Comparison of ENCODE assay signal across 8 cellular contexts in genomic region chr19:57815247-57816075, GRCh38. TPM values are rescaled to one million over a fixed set of nuclear protein-coding genes. Genes with fewer than 3 reads are reported as not detected.
DNase-seq lines count a peak whose midpoint lies in the region; ATAC-seq, FAIRE-seq and TF ChIP-seq lines count a peak whose summit lies in the region.

No MANE protein-coding gene starts in this region.

- no peaks in the 10 kb centered on the region for H3K27me3 ChIP-seq in CD8-positive, alpha-beta memory T cell (ENCODE audit: insufficient read depth, low read length, poor library complexity, severe bottlenecking)
- H3K27me3 ChIP-seq in PC-3 (ENCODE audit: low read length) (no peaks in the 10 kb centered on the region), endothelial cell of umbilical vein (ENCODE audit: control insufficient read depth in 2 of 2, insufficient read depth in 2 of 2, low read length in 2 of 2) (no peaks in the 10 kb centered on the region), pancreas (no peaks in the 10 kb centered on the region)

- H3K27me3 Mint-ChIP-seq in CD8-positive, alpha-beta memory T cell = peaks cover 0 to 1% of the 10 kb centered on the region in 2 donors

- no peaks in the 10 kb centered on the region for H3K9me1 ChIP-seq in endothelial cell of umbilical vein (replicated peaks; ENCODE audit: control insufficient read depth, extremely low read depth, insufficient read depth, low read length)

- CTCF ChIA-PET in CD8-positive, alpha-beta memory T cell (lab: Charles Lee) = no interaction called here
- CTCF ChIA-PET in PC-3 (lab: Charles Lee) (interaction anchor here (0.6 kb wide), 1 partner anchor 1843 kb away, joined by 5 read pairs; no protein-coding TSS in a partner anchor), endothelial cell of umbilical vein (lab: Charles Lee) (interaction anchor here (1.0 to 1.2 kb wide), 3 partner anchors 12 to 101 kb away, joined by 3 to 8 read pairs (median 5); partner anchors contain the start of genes ZNF417 and ZNF586)

- no peak for ATAC-seq in PC-3
- ATAC-seq in pancreas = no peak
- ATAC-seq in GM19324 (IDR thresholded peaks at IDR 0.05; ENCODE audit: low FRiP score, unreplicated experiment) = no peak
- no peak for ATAC-seq in GM18517 (IDR thresholded peaks at IDR 0.05; ENCODE audit: unreplicated experiment)

- H3K4me3 ChIP-seq in CD8-positive, alpha-beta memory T cell (ENCODE audit: low read length) = peak overlapping the region; percentile 91
- peak overlapping the region; percentile 80; the same call in 1 of the 2 replicates for H3K4me3 ChIP-seq in PC-3 (ENCODE audit: low read length)
- H3K4me3 ChIP-seq in endothelial cell of umbilical vein (replicated peaks in 1 of 3; ENCODE audit: insufficient read depth in 1 of 3, low read depth in 1 of 3, low read length in 3 of 3) = peak overlapping the region in 1 of 3 experiments; percentile 85
- H3K4me3 ChIP-seq in pancreas = peak overlapping the region in 2 of 4 donors; percentile 76 to 77

- POLR2A ChIA-PET in CD8-positive, alpha-beta memory T cell (lab: Charles Lee) = interaction anchor here (0.9 to 1.4 kb wide), 4 partner anchors 46 to 134 kb away, joined by 3 to 6 read pairs (median 4); partner anchors contain the start of genes ZNF154, ZNF417, ZNF551 and ZNF586
- POLR2A ChIA-PET in PC-3 (lab: Charles Lee; ENCODE audit: unreplicated experiment) (interaction anchor here (0.6 kb wide), 1 partner anchor 13 kb away, joined by 3 read pairs; no protein-coding TSS in a partner anchor), endothelial cell of umbilical vein (lab: Charles Lee) (interaction anchor here (1.0 kb wide), 1 partner anchor 11 kb away, joined by 5 read pairs; no protein-coding TSS in a partner anchor)

- H3K4me1 ChIP-seq in CD8-positive, alpha-beta memory T cell (ENCODE audit: insufficient read depth, low read length) = peaks cover 33% of the 10 kb centered on the region
- peaks cover 10% of the 10 kb centered on the region for H3K4me1 ChIP-seq in PC-3 (ENCODE audit: insufficient read depth, low read length)
- H3K4me1 ChIP-seq in endothelial cell of umbilical vein (ENCODE audit: control insufficient read depth, extremely low read depth, insufficient read depth, low read length) = peaks cover 2% of the 10 kb centered on the region
- H3K4me1 ChIP-seq in pancreas = peaks cover 0 to 5% (median 4%) of the 10 kb centered on the region in 3 donors

- H3K4me2 ChIP-seq in PC-3 (ENCODE audit: low read length) = peak overlapping the region; percentile 98
- H3K4me2 ChIP-seq in endothelial cell of umbilical vein (ENCODE audit: insufficient read depth, low read length) = no peak overlapping the region

- H3K79me2 ChIP-seq in PC-3 (ENCODE audit: low read length) (peaks cover 42% of the 10 kb centered on the region), endothelial cell of umbilical vein (ENCODE audit: control insufficient read depth, insufficient read depth, low read length) (peaks cover 14% of the 10 kb centered on the region)

- no peaks in the 10 kb centered on the region for H4K20me1 ChIP-seq in PC-3 (ENCODE audit: low read length)
- no peaks in the 10 kb centered on the region for H4K20me1 ChIP-seq in endothelial cell of umbilical vein (replicated peaks; ENCODE audit: control insufficient read depth, extremely low read depth, insufficient read depth, low read length)

- FAIRE-seq in endothelial cell of umbilical vein (lab: Jason Lieb, UNC) (no peak), pancreas (lab: Jason Lieb, UNC) (no peak)

- whole genome bisulfite sequencing in pancreas, 2 donors = 47 to 50% methylated on average over 17 of the region's 17 CpGs

- TF ChIP-seq POLR2A in endothelial cell of umbilical vein (IDR thresholded peaks at IDR 0.05; ENCODE audit: low read depth, low read length) = no peak

- no peak overlapping the region for H3K9ac ChIP-seq in PC-3 (ENCODE audit: low read length)
- no peak overlapping the region for H3K9ac ChIP-seq in endothelial cell of umbilical vein (replicated peaks; ENCODE audit: extremely low read depth, insufficient read depth, low read length)

- H3K36me3 ChIP-seq in CD8-positive, alpha-beta memory T cell (ENCODE audit: insufficient read depth, low read length) = no peaks in the 10 kb centered on the region
- H3K36me3 ChIP-seq in PC-3 (ENCODE audit: low read depth, low read length) = peaks cover 5% of the 10 kb centered on the region; the same call in 1 of the 2 replicates
- no peaks in the 10 kb centered on the region for H3K36me3 ChIP-seq in endothelial cell of umbilical vein (ENCODE audit: control insufficient read depth in 2 of 2, extremely low read depth in 1 of 2, insufficient read depth in 2 of 2, low read length in 2 of 2)
- H3K36me3 ChIP-seq in pancreas = no peaks in the 10 kb centered on the region

- H3K4me1 Mint-ChIP-seq in CD8-positive, alpha-beta memory T cell = peaks cover 47 to 58% (median 51%) of the 10 kb centered on the region in 3 donors

- H3K27ac Mint-ChIP-seq in CD8-positive, alpha-beta memory T cell = peak overlapping the region; percentile 87 to 98 (median 95)

- peak overlapping the region; percentile 67 for H2AFZ ChIP-seq in PC-3 (ENCODE audit: low read length)
- H2AFZ ChIP-seq in endothelial cell of umbilical vein (ENCODE audit: low read depth, low read length) = peak overlapping the region; percentile 25

- no peaks in the 10 kb centered on the region for H3K9me3 ChIP-seq in CD8-positive, alpha-beta memory T cell (ENCODE audit: low read length)
- H3K9me3 ChIP-seq in PC-3 (ENCODE audit: low read length) (no peaks in the 10 kb centered on the region), endothelial cell of umbilical vein (replicated peaks; ENCODE audit: control insufficient read depth, insufficient read depth, low read length) (no peaks in the 10 kb centered on the region), pancreas (no peaks in the 10 kb centered on the region)

- no peak for DNase-seq in CD8-positive, alpha-beta memory T cell
- DNase-seq in PC-3 (no peak), endothelial cell of umbilical vein (ENCODE audit: low read depth, low spot score) (no peak), pancreas (no peak), H4 (ENCODE audit: low spot score) (no peak)
- no peak for DNase-seq in activated CD4-positive, CD25-positive, alpha-beta regulatory T cell (lab: John Stamatoyannopoulos, UW)

- BruUV-seq in PC-3 (replicated peaks; lab: Mats Ljungman, UMichigan) (no TSS peak), endothelial cell of umbilical vein (replicated peaks; lab: Mats Ljungman, UMichigan) (no TSS peak)

- peak overlapping the region; percentile 94 to 98 (median 96) for H3K4me3 Mint-ChIP-seq in CD8-positive, alpha-beta memory T cell

- peaks cover 4 to 30% (median 4%) of the 10 kb centered on the region in 3 donors for H3K36me3 Mint-ChIP-seq in CD8-positive, alpha-beta memory T cell

- H3F3A ChIP-seq in PC-3 (ENCODE audit: low read length, unreplicated experiment) = no peaks in the 10 kb centered on the region

- H3K9me3 Mint-ChIP-seq in CD8-positive, alpha-beta memory T cell = no peaks in the 10 kb centered on the region

- dilution Hi-C loops in endothelial cell of umbilical vein (cut with MboI; ENCODE audit: extremely low pct_ligation_motif_present, low sequenced_read_pairs) = no loop called here

- TF ChIP-seq CTCF in PC-3 (conservative IDR thresholded peaks at IDR 0.05; ENCODE audit: low read depth, low read length) = no peak
- no peak for TF ChIP-seq CTCF in endothelial cell of umbilical vein (IDR thresholded peaks at IDR 0.05; ENCODE audit: extremely low read depth in 1 of 2, insufficient read depth in 1 of 2, low read depth in 1 of 2, low read length in 2 of 2)
- no peak for TF ChIP-seq CTCF in pancreas (IDR thresholded peaks at IDR 0.05)

- peak overlapping the region; percentile 78 for H3K27ac ChIP-seq in CD8-positive, alpha-beta memory T cell (ENCODE audit: low read depth, low read length)
- H3K27ac ChIP-seq in PC-3 (ENCODE audit: low read length) (no peak overlapping the region), endothelial cell of umbilical vein (ENCODE audit: insufficient read depth, low read depth, low read length) (no peak overlapping the region), pancreas (peak overlapping the region in 3 of 4 donors; percentile 62 to 74 (median 68))

- H3K9me2 ChIP-seq in PC-3 (replicated peaks; ENCODE audit: low read length) = no peaks in the 10 kb centered on the region

- intact Hi-C loops in PC-3 (cut with micrococcal nuclease) (loop anchor here (2.0 to 10.0 kb wide), 3 partner anchors 69 to 339 kb away; partner anchors contain the start of genes ZNF211, ZNF329 and ZNF776), endothelial cell of umbilical vein (cut with micrococcal nuclease) (no loop called here), pancreas (cut with DNase I) (no loop called here)

RNA-seq across cellular contexts. Expression of gene ZNF552, which starts 0.7 kb away (rescaled TPM):
- total RNA-seq in CD8-positive, alpha-beta memory T cell = 10 to 100 TPM in 1 of 2 experiments, 1 to 10 TPM in 1; 7.2 to 10.6 TPM
- 11.3 TPM for polyA plus RNA-seq in CD8-positive, alpha-beta memory T cell
- total RNA-seq in PC-3 (2014; rRNA removed) (8.4 and 12.0 TPM in 2 replicates), endothelial cell of umbilical vein (6.1 and 6.5 TPM in 2 replicates), pancreas (1 to 10 TPM; 3.4 to 5.8 (median 4.1) TPM)
- polyA plus RNA-seq in endothelial cell of umbilical vein (3.0 and 3.3 TPM in 2 replicates), pancreas (1 to 10 TPM; 3.4 to 4.7 TPM)
- polyA plus RNA-seq in endothelial cell of umbilical vein (2011; cell fraction: cytosol; rRNA removed) = 2.7 and 2.8 TPM in 2 replicates
- 5.2 and 5.6 TPM in 2 replicates for polyA plus RNA-seq in endothelial cell of umbilical vein (2011; cell fraction: nucleus; rRNA removed)
- 4.7 and 5.6 TPM in 2 replicates for polyA plus RNA-seq in endothelial cell of umbilical vein (2012)
- 3.6 and 8.5 TPM in 2 replicates for polyA minus RNA-seq in endothelial cell of umbilical vein
- 2.3 TPM for polyA minus RNA-seq in endothelial cell of umbilical vein (2011; cell fraction: cytosol; rRNA and poly(A)+ RNA removed)
- polyA minus RNA-seq in endothelial cell of umbilical vein (2011; cell fraction: nucleus; rRNA and poly(A)+ RNA removed) = 6.3 and 8.2 TPM in 2 replicates
- total RNA-seq in H4 (2014; rRNA removed; shearing (Covaris generic)) = 3.9 and 4.3 TPM in 2 replicates

RNA-seq across cellular contexts. Expression of gene ZNF587B, which starts 14.6 kb away (rescaled TPM):
- total RNA-seq in CD8-positive, alpha-beta memory T cell = 10 to 100 TPM; 24.8 to 25.4 TPM
- polyA plus RNA-seq in CD8-positive, alpha-beta memory T cell = 1.4 TPM
- total RNA-seq in PC-3 (2014; rRNA removed) = 21.2 and 28.0 TPM in 2 replicates
- 15.6 and 16.3 TPM in 2 replicates for total RNA-seq in endothelial cell of umbilical vein
- 2.8 and 3.2 TPM in 2 replicates for polyA plus RNA-seq in endothelial cell of umbilical vein
- polyA plus RNA-seq in endothelial cell of umbilical vein (2011; cell fraction: cytosol; rRNA removed) = 2.9 and 3.6 TPM in 2 replicates
- polyA plus RNA-seq in endothelial cell of umbilical vein (2011; cell fraction: nucleus; rRNA removed) = 19.7 and 22.5 TPM in 2 replicates
- polyA plus RNA-seq in endothelial cell of umbilical vein (2012) = 5.3 and 7.5 TPM in 2 replicates
- polyA minus RNA-seq in endothelial cell of umbilical vein = 19.2 and 19.6 TPM in 2 replicates
- polyA minus RNA-seq in endothelial cell of umbilical vein (2011; cell fraction: cytosol; rRNA and poly(A)+ RNA removed) = 18.5 TPM
- polyA minus RNA-seq in endothelial cell of umbilical vein (2011; cell fraction: nucleus; rRNA and poly(A)+ RNA removed) = 15.6 and 22.0 TPM in 2 replicates
- total RNA-seq in pancreas = 10 to 100 TPM in 1 of 6 donors, 1 to 10 TPM in 5; 8.0 to 10.3 (median 9.0) TPM
- 1 to 10 TPM; 4.4 to 8.4 TPM for polyA plus RNA-seq in pancreas
- 7.4 and 11.9 TPM in 2 replicates for total RNA-seq in H4 (2014; rRNA removed; shearing (Covaris generic))

RNA-seq across cellular contexts. Expression of gene ZNF587, which starts 34.2 kb away (rescaled TPM):
- total RNA-seq in CD8-positive, alpha-beta memory T cell = 10 to 100 TPM; 24.2 to 27.2 TPM
- polyA plus RNA-seq in CD8-positive, alpha-beta memory T cell = 4.8 TPM
- total RNA-seq in PC-3 (2014; rRNA removed) (16.3 and 21.4 TPM in 2 replicates), endothelial cell of umbilical vein (43.1 and 44.0 TPM in 2 replicates), pancreas (10 to 100 TPM; 12.2 to 29.5 (median 16.1) TPM)
- polyA plus RNA-seq in endothelial cell of umbilical vein (11.2 and 13.1 TPM in 2 replicates), pancreas (10 to 100 TPM in 1 of 2 donors, 1 to 10 TPM in 1; 9.3 to 28.2 TPM)
- polyA plus RNA-seq in endothelial cell of umbilical vein (2011; cell fraction: cytosol; rRNA removed) = 7.6 and 8.9 TPM in 2 replicates
- 45.2 and 51.5 TPM in 2 replicates for polyA plus RNA-seq in endothelial cell of umbilical vein (2011; cell fraction: nucleus; rRNA removed)
- polyA plus RNA-seq in endothelial cell of umbilical vein (2012) = 19.3 and 19.5 TPM in 2 replicates
- 30.2 and 30.4 TPM in 2 replicates for polyA minus RNA-seq in endothelial cell of umbilical vein
- 12.8 TPM for polyA minus RNA-seq in endothelial cell of umbilical vein (2011; cell fraction: cytosol; rRNA and poly(A)+ RNA removed)
- 23.0 and 39.9 TPM in 2 replicates for polyA minus RNA-seq in endothelial cell of umbilical vein (2011; cell fraction: nucleus; rRNA and poly(A)+ RNA removed)
- 4.3 and 11.9 TPM in 2 replicates for total RNA-seq in H4 (2014; rRNA removed; shearing (Covaris generic))

RNA-seq across cellular contexts. Expression of gene ZNF586, which starts 46.0 kb away (rescaled TPM):
- total RNA-seq in CD8-positive, alpha-beta memory T cell = 10 to 100 TPM; 15.6 to 17.1 TPM
- polyA plus RNA-seq in CD8-positive, alpha-beta memory T cell = 18.6 TPM
- total RNA-seq in PC-3 (2014; rRNA removed) (13.1 and 13.2 TPM in 2 replicates), endothelial cell of umbilical vein (12.6 and 14.7 TPM in 2 replicates), pancreas (10 to 100 TPM in 1 of 6 donors, 1 to 10 TPM in 5; 3.9 to 12.9 (median 5.3) TPM)
- polyA plus RNA-seq in endothelial cell of umbilical vein (4.8 and 6.0 TPM in 2 replicates), pancreas (1 to 10 TPM; 3.0 to 4.3 TPM)
- 5.4 and 5.6 TPM in 2 replicates for polyA plus RNA-seq in endothelial cell of umbilical vein (2011; cell fraction: cytosol; rRNA removed)
- polyA plus RNA-seq in endothelial cell of umbilical vein (2011; cell fraction: nucleus; rRNA removed) = 9.7 and 10.6 TPM in 2 replicates
- polyA plus RNA-seq in endothelial cell of umbilical vein (2012) = 5.3 and 6.0 TPM in 2 replicates
- 9.4 and 11.1 TPM in 2 replicates for polyA minus RNA-seq in endothelial cell of umbilical vein
- polyA minus RNA-seq in endothelial cell of umbilical vein (2011; cell fraction: cytosol; rRNA and poly(A)+ RNA removed) = 7.5 TPM
- polyA minus RNA-seq in endothelial cell of umbilical vein (2011; cell fraction: nucleus; rRNA and poly(A)+ RNA removed) = 18.2 and 24.6 TPM in 2 replicates
- 12.7 and 19.3 TPM in 2 replicates for total RNA-seq in H4 (2014; rRNA removed; shearing (Covaris generic))

Comparison
In these comparisons a context has a peak if more than half of its experiments do, and no peak if none do; other contexts are left out.
1. H3K27ac ChIP-seq: peak in CD8-positive, alpha-beta memory T cell (single experiment) and pancreas (3 of 4); none in PC-3 (single experiment) and endothelial cell of umbilical vein (single experiment).